Comparison of ENCODE assay signal across 8 cellular contexts in the genomic region with DNA sequence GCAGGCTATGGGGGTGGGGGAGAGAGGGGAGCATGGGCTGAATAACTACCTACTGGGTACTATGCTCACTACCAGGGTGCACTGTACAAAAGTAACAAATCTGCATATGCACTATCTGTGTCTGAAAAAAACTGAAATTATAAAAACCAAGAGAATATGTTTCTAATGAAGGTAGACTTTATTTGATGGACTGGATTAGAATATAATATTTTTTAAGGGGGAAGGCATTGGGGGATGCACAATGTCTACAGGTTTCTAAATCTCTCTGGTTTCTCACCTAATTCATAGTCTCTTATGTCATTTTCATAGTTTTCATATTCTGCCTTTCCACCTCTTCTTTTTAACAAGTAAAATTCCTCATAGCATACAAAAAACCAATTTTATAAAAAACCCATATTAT.
A peak's percentile ranks its signal among the peaks of the same experiment; 100 is the strongest.
DNase-seq lines count a peak whose midpoint lies in the region; ATAC-seq and TF ChIP-seq lines count a peak whose summit lies in the region.
"Not testable (repeated sequence)": the region's sequence is repeated elsewhere in the genome, so short reads cannot be mapped to it uniquely, and the experiment has no call there.

No MANE protein-coding gene starts in this region.

- ATAC-seq in activated T-helper 17 cell treated with anti-CD3 and anti-CD28 coated beads, Interleukin-2, amount 50 U/mL, for 72 hours (replicated peaks); natural killer cell treated with Interleukin-12 subunit alpha and Interleukin-12 subunit beta and Interleukin-15 and Interleukin-18, amount 100 ng/mL, for 72 hours; stimulated activated naive CD8-positive, alpha-beta T cell treated with anti-CD3 and anti-CD28 coated beads, Interleukin-15, amount 100 ng/mL, for 72 hours: not testable (repeated sequence)

- H3K9me3 ChIP-seq in BE2C; SJCRH30 (replicated peaks); colonic mucosa; right atrium auricular region: not testable (repeated sequence)

- H3K36me3 ChIP-seq in BE2C, SJCRH30, colonic mucosa, right atrium auricular region: not testable (repeated sequence)

- H3K36me3 Mint-ChIP-seq in HFFc6 (ENCODE audit: low read depth); activated T-helper 17 cell treated with anti-CD3 and anti-CD28 coated beads, Interleukin-2, amount 50 U/mL, for 72 hours (ENCODE audit: low read depth); natural killer cell treated with Interleukin-12 subunit alpha and Interleukin-12 subunit beta and Interleukin-15 and Interleukin-18, amount 100 ng/mL, for 72 hours: not testable (repeated sequence)

- H3K27me3 ChIP-seq in BE2C, SJCRH30, colonic mucosa, right atrium auricular region: not testable (repeated sequence)

- peak overlapping the region; percentile 88 for H3K27ac Mint-ChIP-seq in HFFc6
- peak overlapping the region; percentile 67 for H3K27ac Mint-ChIP-seq in activated T-helper 17 cell treated with anti-CD3 and anti-CD28 coated beads, Interleukin-2, amount 50 U/mL, for 72 hours
- H3K27ac Mint-ChIP-seq in natural killer cell treated with Interleukin-12 subunit alpha and Interleukin-12 subunit beta and Interleukin-15 and Interleukin-18, amount 100 ng/mL, for 72 hours: peak overlapping the region; percentile 76 to 79
- H3K27ac Mint-ChIP-seq in stimulated activated naive CD8-positive, alpha-beta T cell treated with anti-CD3 and anti-CD28 coated beads, Interleukin-15, amount 100 ng/mL, for 72 hours: peak overlapping the region; percentile 59 to 65

- H3K4me3 ChIP-seq in BE2C (ENCODE audit: low read depth, low read length): peak overlapping the region; percentile 43
- H3K4me3 ChIP-seq in SJCRH30: peak overlapping the region; percentile 61
- H3K4me3 ChIP-seq in colonic mucosa: not testable (repeated sequence)
- H3K4me3 ChIP-seq in right atrium auricular region: peak overlapping the region in 1 of 2 donors; percentile 63

- H3K27me3 Mint-ChIP-seq in HFFc6 (ENCODE audit: insufficient read depth); activated T-helper 17 cell treated with anti-CD3 and anti-CD28 coated beads, Interleukin-2, amount 50 U/mL, for 72 hours; natural killer cell treated with Interleukin-12 subunit alpha and Interleukin-12 subunit beta and Interleukin-15 and Interleukin-18, amount 100 ng/mL, for 72 hours; stimulated activated naive CD8-positive, alpha-beta T cell treated with anti-CD3 and anti-CD28 coated beads, Interleukin-15, amount 100 ng/mL, for 72 hours: not testable (repeated sequence)

- intact Hi-C loops in colonic mucosa (cut with DNase I): not testable (repeated sequence)

- not testable (repeated sequence) for DNase-seq in BE2C; HFFc6; SJCRH30; colonic mucosa; right atrium auricular region (ENCODE audit: low spot score); natural killer cell treated with Interleukin-12 subunit alpha and Interleukin-12 subunit beta and Interleukin-15 and Interleukin-18, amount 100 ng/mL, for 72 hours (ENCODE audit: low spot score); stimulated activated naive CD8-positive, alpha-beta T cell treated with anti-CD3 and anti-CD28 coated beads, Interleukin-15, amount 100 ng/mL, for 72 hours

- H3K27ac ChIP-seq in SJCRH30 (peak overlapping the region; percentile 71), colonic mucosa (peak overlapping the region; percentile 80), right atrium auricular region (peak overlapping the region; percentile 86 to 91)

- peaks cover 12% of the 10 kb centered on the region for H3K4me1 Mint-ChIP-seq in HFFc6 (ENCODE audit: low read depth)
- not testable (repeated sequence) for H3K4me1 Mint-ChIP-seq in activated T-helper 17 cell treated with anti-CD3 and anti-CD28 coated beads, Interleukin-2, amount 50 U/mL, for 72 hours; natural killer cell treated with Interleukin-12 subunit alpha and Interleukin-12 subunit beta and Interleukin-15 and Interleukin-18, amount 100 ng/mL, for 72 hours (ENCODE audit: low read depth in 2 of 2)
- H3K4me1 Mint-ChIP-seq in stimulated activated naive CD8-positive, alpha-beta T cell treated with anti-CD3 and anti-CD28 coated beads, Interleukin-15, amount 100 ng/mL, for 72 hours: peaks cover 15% of the 10 kb centered on the region

- H3K9ac ChIP-seq in colonic mucosa (ENCODE audit: low read depth in 2 of 2, low read length in 2 of 2): not testable (repeated sequence)

- not testable (repeated sequence) for H3K4me1 ChIP-seq in BE2C, SJCRH30, colonic mucosa, right atrium auricular region

- peak overlapping the region; percentile 90 for H3K4me3 Mint-ChIP-seq in HFFc6
- H3K4me3 Mint-ChIP-seq in activated T-helper 17 cell treated with anti-CD3 and anti-CD28 coated beads, Interleukin-2, amount 50 U/mL, for 72 hours: peak overlapping the region; percentile 83
- H3K4me3 Mint-ChIP-seq in natural killer cell treated with Interleukin-12 subunit alpha and Interleukin-12 subunit beta and Interleukin-15 and Interleukin-18, amount 100 ng/mL, for 72 hours: peak overlapping the region; percentile 89
- H3K4me3 Mint-ChIP-seq in stimulated activated naive CD8-positive, alpha-beta T cell treated with anti-CD3 and anti-CD28 coated beads, Interleukin-15, amount 100 ng/mL, for 72 hours: peak overlapping the region; percentile 71 to 85

- TF ChIP-seq CTCF in BE2C (IDR thresholded peaks at IDR 0.05; ENCODE audit: low read depth, low read length); HFFc6 (IDR thresholded peaks at IDR 0.05); colonic mucosa (IDR thresholded peaks at IDR 0.05); right atrium auricular region (IDR thresholded peaks at IDR 0.05): not testable (repeated sequence)

- not testable (repeated sequence) for H3K9me3 Mint-ChIP-seq in HFFc6; activated T-helper 17 cell treated with anti-CD3 and anti-CD28 coated beads, Interleukin-2, amount 50 U/mL, for 72 hours; natural killer cell treated with Interleukin-12 subunit alpha and Interleukin-12 subunit beta and Interleukin-15 and Interleukin-18, amount 100 ng/mL, for 72 hours; stimulated activated naive CD8-positive, alpha-beta T cell treated with anti-CD3 and anti-CD28 coated beads, Interleukin-15, amount 100 ng/mL, for 72 hours
